ENCODE assay signal across 6 cellular contexts in the genomic region with DNA sequence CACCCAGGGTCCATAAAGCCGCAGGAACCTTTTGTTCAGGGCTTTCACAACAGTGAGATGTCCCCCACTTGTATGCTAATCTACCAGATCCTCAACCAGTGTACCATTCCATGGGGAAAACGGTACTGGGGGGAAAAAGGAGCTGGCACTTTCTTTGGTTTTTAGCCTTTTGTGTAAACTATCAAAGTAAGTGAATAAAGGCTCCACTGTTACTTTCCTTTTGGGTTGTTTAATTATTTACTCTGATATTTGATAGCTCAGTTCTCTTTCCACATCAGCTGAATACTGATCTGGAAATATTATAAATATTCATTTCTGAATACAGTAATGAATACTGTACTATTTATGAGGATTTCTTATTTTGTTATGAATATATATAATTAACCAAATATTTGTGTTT.
"Had no signal": no experiment of that assay in that cellular context is flagged by ENCODE, and none has a peak within 500 bp of the region (broad histone marks: within the 10 kb centered on the region; RNA-seq: fewer than 3 reads in every experiment).

No MANE protein-coding gene starts in this region.

- H3K27ac ChIP-seq: KMS-11 had no signal

- H3K9me3 Mint-ChIP-seq: IgD-negative memory B cell had no signal

- H3K4me1 Mint-ChIP-seq: GM23338, H9 had no signal

- ATAC-seq: GM23338 had no signal

- H3K4me3 Mint-ChIP-seq: GM23338, H9, IgD-negative memory B cell had no signal

- H3K4me3 ChIP-seq: GM23338 had no signal

- H3K27ac Mint-ChIP-seq: GM23338, IgD-negative memory B cell had no signal

- H2AFZ ChIP-seq: GM23338 had no signal

- H3K9ac ChIP-seq: KMS-11 had no signal

- H3K4me2 ChIP-seq: GM23338, KMS-11 had no signal

- DNase-seq: H9, HCEC 1CT, KBM-7 had no signal

- H3K27me3 Mint-ChIP-seq: IgD-negative memory B cell had no signal
